ENCODE assay signal across 14 cellular contexts in the genomic region with DNA sequence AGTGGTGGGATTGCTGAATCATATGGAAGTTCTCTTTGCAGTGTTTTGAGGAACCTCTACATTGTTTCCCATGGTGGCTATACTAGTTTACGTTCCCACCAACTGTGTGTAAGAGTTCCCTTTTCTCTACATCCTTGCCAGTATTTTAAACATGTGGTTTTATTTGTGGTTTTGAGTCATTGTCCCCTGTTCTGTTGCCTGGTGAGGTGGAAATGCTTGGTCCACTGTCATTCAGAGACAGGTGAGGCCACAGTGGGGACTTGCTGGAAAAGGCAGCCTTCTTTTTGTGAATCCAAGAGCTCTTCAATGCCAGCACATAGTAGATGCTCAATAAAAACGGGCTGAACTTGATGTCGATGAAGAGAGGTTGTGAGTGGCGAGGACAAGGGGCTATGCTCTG. TPM values are rescaled to one million over a fixed set of nuclear protein-coding genes. Genes with fewer than 3 reads are reported as not detected.
A peak's percentile ranks its signal among the peaks of the same experiment; 100 is the strongest.
DNase-seq lines count a peak whose midpoint lies in the region; ATAC-seq, FAIRE-seq and TF ChIP-seq lines count a peak whose summit lies in the region.
"Had no signal": no experiment of that assay in that cellular context is flagged by ENCODE, and none has a peak within 500 bp of the region (broad histone marks: within the 10 kb centered on the region; RNA-seq: fewer than 3 reads in every experiment).

No MANE protein-coding gene starts in this region.

- H3K4me2 ChIP-seq in H9 (ENCODE audit: insufficient read depth, insufficient read length, low read length): no peak overlapping the region

- H4K8ac ChIP-seq in H9 (replicated peaks; ENCODE audit: insufficient read length, low read depth, low read length): no peak overlapping the region

- no peak overlapping the region for H4K91ac ChIP-seq in H9 (ENCODE audit: insufficient read length, low read depth, low read length)

- H3K14ac ChIP-seq in H9 (ENCODE audit: insufficient read depth, low read length): no peak overlapping the region

- H3K9me3 Mint-ChIP-seq in stimulated activated naive CD8-positive, alpha-beta T cell treated with anti-CD3 and anti-CD28 coated beads, Interleukin-15, Interleukin-2, amounts not matched to agents 100 ng/mL and 50 ng/mL, for 24 hours: no peaks in the 10 kb centered on the region
- no peaks in the 10 kb centered on the region; a peak in 2 of 5 replicates for H3K9me3 Mint-ChIP-seq in H9

- H3K27me3 ChIP-seq in H9 (ENCODE audit: insufficient read depth, low read length): no peaks in the 10 kb centered on the region
- H3K27me3 ChIP-seq: SJSA1 had no signal

- no peak overlapping the region for H3K18ac ChIP-seq in H9 (ENCODE audit: insufficient read length, low read depth, low read length)

- TF ChIP-seq CTCF in H9 (conservative IDR thresholded peaks at IDR 0.05): no peak

- no peak overlapping the region for H2BK15ac ChIP-seq in H9 (ENCODE audit: low read depth, low read length)

- no peaks in the 10 kb centered on the region for H3K4me1 ChIP-seq in H9 (ENCODE audit: insufficient read depth, low read length)

- no peak overlapping the region for H2AK5ac ChIP-seq in H9 (ENCODE audit: insufficient read length, low read length)

- H3K23ac ChIP-seq in H9 (ENCODE audit: insufficient read length, low read depth, low read length): no peak overlapping the region

- no peak overlapping the region for H3K56ac ChIP-seq in H9 (ENCODE audit: insufficient read length, low read depth, low read length)

- WGBS in H9 (ENCODE audit: extremely low coverage, insufficient read length, low lambda C conversion rate): no CpG with 5 or more reads among the region's 4 CpGs

- H3K79me1 ChIP-seq in H9 (ENCODE audit: insufficient read depth, low read depth, low read length, poor library complexity, severe bottlenecking): no peaks in the 10 kb centered on the region

- H3T11ph ChIP-seq in H9 (ENCODE audit: low read length): no peak overlapping the region

- intact Hi-C loops in left cardiac atrium (cut with DNase I): no loop called here

- no peaks in the 10 kb centered on the region for H3K9me3 ChIP-seq in H9 (ENCODE audit: control insufficient read depth, low read depth, low read length)
- H3K9me3 ChIP-seq: SJSA1 had no signal

- no peak overlapping the region for H3K4ac ChIP-seq in H9 (ENCODE audit: low read depth, low read length)

- no peaks in the 10 kb centered on the region for H4K20me1 ChIP-seq in H9 (ENCODE audit: control insufficient read depth, insufficient read depth, insufficient read length)

- no peaks in the 10 kb centered on the region for H3K79me2 ChIP-seq in H9 (ENCODE audit: insufficient read depth, low read length)

- peak; percentile 10 to 31 for DNase-seq in activated CD4-positive, alpha-beta T cell treated with anti-CD3 and anti-CD28 coated beads, Interleukin-2, amount 50 U/mL, for 48 hours
- no peak for DNase-seq in activated CD4-positive, alpha-beta T cell treated with anti-CD3 and anti-CD28 coated beads for 1 hour
- DNase-seq in RCC 7860 (ENCODE audit: low spot score) (peak; percentile 85), fibroblast of gingiva (ENCODE audit: low read depth) (peak; percentile 68), GM03348 (ENCODE audit: low spot score) (no peak), left cardiac atrium (no peak), H9 (no peak)
- DNase-seq: ACHN; activated T-cell treated with anti-CD3 and anti-CD28 coated beads, Interleukin-2, amount 50 U/mL, for 24 hours; immature natural killer cell; NCI-H1694; posterior cingulate gyrus had no signal

- H3K36me3 Mint-ChIP-seq in stimulated activated naive CD8-positive, alpha-beta T cell treated with anti-CD3 and anti-CD28 coated beads, Interleukin-15, Interleukin-2, amounts not matched to agents 100 ng/mL and 50 ng/mL, for 24 hours (ENCODE audit: low read depth): no peaks in the 10 kb centered on the region
- peaks cover 12 to 41% (median 40%) of the 10 kb centered on the region in 3 experiments; a peak in 6 of 7 replicates for H3K36me3 Mint-ChIP-seq in H9 (ENCODE audit: insufficient read depth in 1 of 3, low read depth in 3 of 3)
- H3K36me3 Mint-ChIP-seq: immature natural killer cell had no signal

- no peak overlapping the region for H2AFZ ChIP-seq in H9 (ENCODE audit: low read length)

- peak; percentile 92 for FAIRE-seq in RCC 7860 (lab: Jason Lieb, UNC)

- H3K27ac ChIP-seq in H9 (ENCODE audit: insufficient read length, low read depth, low read length): no peak overlapping the region
- H3K27ac ChIP-seq: SJSA1 had no signal

- H3K4me3 Mint-ChIP-seq in stimulated activated naive CD8-positive, alpha-beta T cell treated with anti-CD3 and anti-CD28 coated beads, Interleukin-15, Interleukin-2, amounts not matched to agents 100 ng/mL and 50 ng/mL, for 24 hours: peak overlapping the region; percentile 24
- H3K4me3 Mint-ChIP-seq in H9: no peak overlapping the region
- H3K4me3 Mint-ChIP-seq: activated T-cell treated with anti-CD3 and anti-CD28 coated beads, Interleukin-2, amount 50 U/mL, for 24 hours; immature natural killer cell had no signal

- H3K9ac ChIP-seq in H9 (ENCODE audit: extremely low read depth, insufficient read length, low read length): no peak overlapping the region

- H2BK120ac ChIP-seq in H9 (ENCODE audit: low read depth, low read length, poor library complexity, severe bottlenecking): no peak overlapping the region

- peaks cover 32% of the 10 kb centered on the region for H3K27me3 Mint-ChIP-seq in stimulated activated naive CD8-positive, alpha-beta T cell treated with anti-CD3 and anti-CD28 coated beads, Interleukin-15, Interleukin-2, amounts not matched to agents 100 ng/mL and 50 ng/mL, for 24 hours
- H3K27me3 Mint-ChIP-seq in H9 (ENCODE audit: low read depth): no peaks in the 10 kb centered on the region

- H3K27ac Mint-ChIP-seq in stimulated activated naive CD8-positive, alpha-beta T cell treated with anti-CD3 and anti-CD28 coated beads, Interleukin-15, Interleukin-2, amounts not matched to agents 100 ng/mL and 50 ng/mL, for 24 hours: no peak overlapping the region
- H3K27ac Mint-ChIP-seq in H9: no peak overlapping the region
- H3K27ac Mint-ChIP-seq: activated T-cell treated with anti-CD3 and anti-CD28 coated beads, Interleukin-2, amount 50 U/mL, for 24 hours; immature natural killer cell had no signal

- no peak overlapping the region for H2BK12ac ChIP-seq in H9 (ENCODE audit: insufficient read length, low read depth, low read length)

- no peak for ATAC-seq in left cardiac atrium

- H3K23me2 ChIP-seq in H9 (ENCODE audit: insufficient read length, low read depth, low read length, poor library complexity, severe bottlenecking): no peaks in the 10 kb centered on the region

- peaks cover 40% of the 10 kb centered on the region for H3K4me1 Mint-ChIP-seq in stimulated activated naive CD8-positive, alpha-beta T cell treated with anti-CD3 and anti-CD28 coated beads, Interleukin-15, Interleukin-2, amounts not matched to agents 100 ng/mL and 50 ng/mL, for 24 hours (ENCODE audit: low read depth)
- peaks cover 0 to 11% of the 10 kb centered on the region in 2 experiments; a peak in 3 of 4 replicates for H3K4me1 Mint-ChIP-seq in H9
- H3K4me1 Mint-ChIP-seq: immature natural killer cell had no signal

- no peak overlapping the region for H2BK20ac ChIP-seq in H9 (ENCODE audit: low read depth, low read length, poor library complexity, severe bottlenecking)

- no peak overlapping the region for H2BK5ac ChIP-seq in H9 (ENCODE audit: insufficient read length, low read length)

- no peak overlapping the region for H4K5ac ChIP-seq in H9 (ENCODE audit: insufficient read length, low read depth, low read length)

RNA-seq across cellular contexts. Expression of gene SH3PXD2B, which starts 44.2 kb away (rescaled TPM):
- total RNA-seq in left cardiac atrium: 10 to 100 TPM in 1 of 2 donors, 1 to 10 TPM in 1; 10.0 to 15.3 TPM
- 48.1 and 49.0 TPM in 2 replicates for total RNA-seq in H9 (2021)

Comparison
In these comparisons a context has a peak if more than half of its experiments do, and no peak if none do; other contexts are left out.
1. DNase-seq: peak in activated CD4-positive, alpha-beta T cell treated with anti-CD3 and anti-CD28 coated beads, Interleukin-2, amount 50 U/mL, for 48 hours (2 of 2), RCC 7860 (single experiment) and fibroblast of gingiva (single experiment); none in activated CD4-positive, alpha-beta T cell treated with anti-CD3 and anti-CD28 coated beads for 1 hour (single experiment), GM03348 (single experiment), left cardiac atrium (single experiment) and H9 (single experiment).